In genomic region chr17:28917029-28917428, GRCh38 we compare ENCODE assay signal across 22 cellular contexts. TPM values are rescaled to one million over a fixed set of nuclear protein-coding genes. Genes with fewer than 3 reads are reported as not detected.
A peak's percentile ranks its signal among the peaks of the same experiment; 100 is the strongest.
DNase-seq lines count a peak whose midpoint lies in the region; ATAC-seq and TF ChIP-seq lines count a peak whose summit lies in the region.
"Had no signal": no experiment of that assay in that cellular context is flagged by ENCODE, and none has a peak within 500 bp of the region (broad histone marks: within the 10 kb centered on the region; RNA-seq: fewer than 3 reads in every experiment).

No MANE protein-coding gene starts in this region.

- no peak for DNase-seq in left ventricle myocardium inferior
- DNase-seq in left ventricle myocardium superior: no peak
- DNase-seq in naive thymus-derived CD8-positive, alpha-beta T cell: no peak
- DNase-seq in KG1 (lab: John Stamatoyannopoulos, UW): no peak
- no peak for DNase-seq in BE2C
- DNase-seq: activated naive CD8-positive, alpha-beta T cell treated with anti-CD3 and anti-CD28 coated beads, Interleukin-2, amount 10 ng/mL, durations not matched to agents 7 days and 5 days; DMS153; NCI-H1436 treated with DMSO at 0.1 percent for 48 hours; NCI-H226; NCI-H526 treated with DMSO at 0.1 percent for 48 hours; NK-92 treated with Interleukin-12 subunit alpha and Interleukin-12 subunit beta, amount 100 ng/mL, for 24 hours; retina had no signal

- peaks cover 5 to 97% (median 15%) of the 10 kb centered on the region in 3 donors for H3K36me3 Mint-ChIP-seq in naive thymus-derived CD8-positive, alpha-beta T cell

- intact Hi-C loops in left ventricle myocardium inferior (cut with micrococcal nuclease): loop anchor here (10.0 kb wide), 1 partner anchor 152 kb away; no protein-coding TSS in a partner anchor
- intact Hi-C loops in left ventricle myocardium superior (cut with micrococcal nuclease): no loop called here

- H3K4me1 ChIP-seq in left ventricle myocardium inferior (peaks cover 20% of the 10 kb centered on the region), BE2C (no peaks in the 10 kb centered on the region)
- H3K4me1 ChIP-seq: ascending aorta, colonic mucosa had no signal

- POLR2A ChIA-PET in naive thymus-derived CD8-positive, alpha-beta T cell (lab: Charles Lee): interaction anchor here (1.1 to 1.7 kb wide), 3 partner anchors 21 to 75 kb away, joined by 3 to 8 read pairs (median 4); no protein-coding TSS in a partner anchor

- no peaks in the 10 kb centered on the region for H3K9me3 ChIP-seq in left ventricle myocardium inferior (replicated peaks)
- H3K9me3 ChIP-seq in BE2C: no peaks in the 10 kb centered on the region
- H3K9me3 ChIP-seq: ascending aorta, colonic mucosa, ovary had no signal

- ATAC-seq in left ventricle myocardium superior (no peak), SK-N-SH treated with all-trans-retinoic acid at 6 μM for 48 hours (no peak)
- ATAC-seq in naive thymus-derived CD8-positive, alpha-beta T cell: no peak

- no peak overlapping the region for H3K4me3 Mint-ChIP-seq in naive thymus-derived CD8-positive, alpha-beta T cell
- H3K4me3 Mint-ChIP-seq: activated CD4-positive, alpha-beta memory T cell treated with anti-CD3 and anti-CD28 coated beads for 36 hours; activated naive CD8-positive, alpha-beta T cell treated with anti-CD3 and anti-CD28 coated beads, Interleukin-2, amount 10 ng/mL, durations not matched to agents 7 days and 5 days; nephron had no signal

- H3K4me3 ChIP-seq in left ventricle myocardium inferior (no peak overlapping the region), BE2C (ENCODE audit: low read depth, low read length) (no peak overlapping the region)
- H3K4me3 ChIP-seq: ascending aorta, cardiac muscle cell, colonic mucosa, ovary, SK-N-MC, skin epidermis had no signal

- H3K27me3 ChIP-seq in left ventricle myocardium inferior (ENCODE audit: low read depth): no peaks in the 10 kb centered on the region
- no peaks in the 10 kb centered on the region for H3K27me3 ChIP-seq in BE2C
- H3K27me3 ChIP-seq: ascending aorta, cardiac muscle cell, colonic mucosa, ovary had no signal

- H3K27ac ChIP-seq in left ventricle myocardium inferior (replicated peaks) (peak overlapping the region; percentile 25), VCaP (peak overlapping the region; percentile 33)
- H3K27ac ChIP-seq: cardiac muscle cell, colonic mucosa, ovary, SK-N-MC had no signal

- H3K27ac Mint-ChIP-seq in naive thymus-derived CD8-positive, alpha-beta T cell: peak overlapping the region in 7 of 10 donors; percentile 33 to 87 (median 53)
- H3K27ac Mint-ChIP-seq: activated CD4-positive, alpha-beta memory T cell treated with anti-CD3 and anti-CD28 coated beads for 36 hours; activated naive CD8-positive, alpha-beta T cell treated with anti-CD3 and anti-CD28 coated beads, Interleukin-2, amount 10 ng/mL, durations not matched to agents 7 days and 5 days; nephron had no signal

- H3K36me3 ChIP-seq in left ventricle myocardium inferior: peaks cover 97% of the 10 kb centered on the region
- peaks cover 63% of the 10 kb centered on the region for H3K36me3 ChIP-seq in BE2C
- H3K36me3 ChIP-seq: ovary had no signal

- H3K9me3 Mint-ChIP-seq in naive thymus-derived CD8-positive, alpha-beta T cell: no peaks in the 10 kb centered on the region
- H3K9me3 Mint-ChIP-seq: activated naive CD8-positive, alpha-beta T cell treated with anti-CD3 and anti-CD28 coated beads, Interleukin-2, amount 10 ng/mL, durations not matched to agents 7 days and 5 days; nephron had no signal

- no peaks in the 10 kb centered on the region for H3K27me3 Mint-ChIP-seq in naive thymus-derived CD8-positive, alpha-beta T cell
- H3K27me3 Mint-ChIP-seq: activated CD4-positive, alpha-beta memory T cell treated with anti-CD3 and anti-CD28 coated beads for 36 hours; activated naive CD8-positive, alpha-beta T cell treated with anti-CD3 and anti-CD28 coated beads, Interleukin-2, amount 10 ng/mL, durations not matched to agents 7 days and 5 days had no signal

- H3K4me1 Mint-ChIP-seq in naive thymus-derived CD8-positive, alpha-beta T cell: peaks cover 0 to 9% (median 8%) of the 10 kb centered on the region in 4 donors
- H3K4me1 Mint-ChIP-seq: activated naive CD8-positive, alpha-beta T cell treated with anti-CD3 and anti-CD28 coated beads, Interleukin-2, amount 10 ng/mL, durations not matched to agents 7 days and 5 days; nephron had no signal

- TF ChIP-seq CTCF in left ventricle myocardium inferior (IDR thresholded peaks at IDR 0.05; ENCODE audit: borderline replicate concordance): no peak
- TF ChIP-seq CTCF in VCaP (conservative IDR thresholded peaks at IDR 0.05): no peak
- TF ChIP-seq CTCF in BE2C (IDR thresholded peaks at IDR 0.05; ENCODE audit: low read depth, low read length): no peak

TF ChIP-seq in SK-N-SH treated with all-trans-retinoic acid at 6 μM for 48 hours, 23 proteins besides CTCF, POLR2A, EP300 and RAD21:
- TF ChIP-seq TOX (CRISPR knock-in tag; IDR thresholded peaks at IDR 0.05; ENCODE audit: borderline replicate concordance) (no peak), PPARA (CRISPR knock-in tag; IDR thresholded peaks at IDR 0.05; ENCODE audit: borderline replicate concordance) (no peak), ARNTL (CRISPR knock-in tag; IDR thresholded peaks at IDR 0.05; ENCODE audit: borderline replicate concordance, low read depth) (no peak), SNAI2 (CRISPR knock-in tag; IDR thresholded peaks at IDR 0.05) (no peak), ZNF565 (CRISPR knock-in tag; conservative IDR thresholded peaks at IDR 0.05; ENCODE audit: low read depth) (no peak), ZC3H10 (CRISPR knock-in tag; IDR thresholded peaks at IDR 0.05) (no peak), ZFP3 (CRISPR knock-in tag; IDR thresholded peaks at IDR 0.05) (no peak), ESRRG (CRISPR knock-in tag; IDR thresholded peaks at IDR 0.05) (no peak)

RNA-seq across cellular contexts. Expression of gene DHRS13, which starts 14.2 kb away (rescaled TPM):
- total RNA-seq in left ventricle myocardium inferior: 3.1 TPM
- total RNA-seq in left ventricle myocardium superior: 3.8 TPM
- 10 to 100 TPM; 46.1 to 47.3 TPM for total RNA-seq in naive thymus-derived CD8-positive, alpha-beta T cell
- 10 to 100 TPM; 17.1 to 22.8 (median 19.4) TPM for polyA plus RNA-seq in naive thymus-derived CD8-positive, alpha-beta T cell
- 14.8 TPM for polyA plus RNA-seq in BE2C (2012; ENCODE audit: insufficient read depth, insufficient read length, low read depth)

RNA-seq across cellular contexts. Expression of gene FLOT2, which starts 19.5 kb away (rescaled TPM):
- total RNA-seq in left ventricle myocardium inferior (84.2 TPM), left ventricle myocardium superior (108 TPM)
- 100 to 1,000 TPM; 206 to 213 TPM for total RNA-seq in naive thymus-derived CD8-positive, alpha-beta T cell
- 100 to 1,000 TPM; 230 to 253 (median 237) TPM for polyA plus RNA-seq in naive thymus-derived CD8-positive, alpha-beta T cell
- polyA plus RNA-seq in BE2C (2012; ENCODE audit: insufficient read depth, insufficient read length, low read depth): 53.5 TPM

RNA-seq across cellular contexts. Expression of gene PHF12, which starts 34.3 kb away (rescaled TPM):
- total RNA-seq in left ventricle myocardium inferior (17.2 TPM), left ventricle myocardium superior (20.4 TPM)
- total RNA-seq in naive thymus-derived CD8-positive, alpha-beta T cell: 100 to 1,000 TPM; 117 to 124 TPM
- 10 to 100 TPM in 1 of 3 donors, 1 to 10 TPM in 2; 5.2 to 12.0 (median 6.2) TPM for polyA plus RNA-seq in naive thymus-derived CD8-positive, alpha-beta T cell
- 43.0 TPM for polyA plus RNA-seq in BE2C (2012; ENCODE audit: insufficient read depth, insufficient read length, low read depth)
